In genomic region chr5:150447188-150447587, GRCh38 we compare ENCODE assay signal across 13 cellular contexts. TPM values are rescaled to one million over a fixed set of nuclear protein-coding genes. Genes with fewer than 3 reads are reported as not detected.
DNase-seq lines count a peak whose midpoint lies in the region; ATAC-seq and TF ChIP-seq lines count a peak whose summit lies in the region.
"Had no signal": no experiment of that assay in that cellular context is flagged by ENCODE, and none has a peak within 500 bp of the region (broad histone marks: within the 10 kb centered on the region; RNA-seq: fewer than 3 reads in every experiment).

No MANE protein-coding gene starts in this region.

- TF ChIP-seq CTCF in gastroesophageal sphincter (IDR thresholded peaks at IDR 0.05): no peak
- TF ChIP-seq CTCF in spleen (IDR thresholded peaks at IDR 0.05 in 8 of 11, conservative IDR thresholded peaks at IDR 0.05 in 3 of 11): no peak
- TF ChIP-seq CTCF in lower leg skin (IDR thresholded peaks at IDR 0.05): no peak

- H3K27ac ChIP-seq in BLaER1 treated with 17β-estradiol and CSF1 and Interleukin-3, amounts not matched to agents 10 nM and 100 nM: peak overlapping the region in 6 of 11 experiments; percentile 96 to 99 (median 97); a peak in 12 of 22 replicates
- H3K27ac ChIP-seq in GM23248: no peak overlapping the region
- H3K27ac ChIP-seq in muscle layer of colon (ENCODE audit: low read depth, low read length): no peak overlapping the region
- no peak overlapping the region for H3K27ac ChIP-seq in gastroesophageal sphincter
- H3K27ac ChIP-seq in spleen: peak overlapping the region in 1 of 8 donors; percentile 94
- H3K27ac ChIP-seq: foreskin keratinocyte had no signal

- peak overlapping the region; percentile 90 to 100 (median 95); a peak in 21 of 22 replicates for H3K9ac ChIP-seq in BLaER1 treated with 17β-estradiol and CSF1 and Interleukin-3, amounts not matched to agents 10 nM and 100 nM
- H3K9ac ChIP-seq in GM23248 (peak overlapping the region; percentile 96), muscle layer of colon (ENCODE audit: low read length) (peak overlapping the region; percentile 98)

- H3K9me3 ChIP-seq in BLaER1 treated with 17β-estradiol and CSF1 and Interleukin-3, amounts not matched to agents 10 nM and 100 nM (replicated peaks in 1 of 11): peaks cover 0 to 6% (median 0%) of the 10 kb centered on the region in 11 experiments; a peak in 2 of 22 replicates
- H3K9me3 ChIP-seq in GM23248 (ENCODE audit: low read depth) (no peaks in the 10 kb centered on the region), muscle layer of colon (ENCODE audit: low read length) (no peaks in the 10 kb centered on the region), gastroesophageal sphincter (no peaks in the 10 kb centered on the region), spleen (no peaks in the 10 kb centered on the region)

- H3K4me3 ChIP-seq in BLaER1 treated with 17β-estradiol and CSF1 and Interleukin-3, amounts not matched to agents 10 nM and 100 nM: peak overlapping the region in 9 of 10 experiments; percentile 77 to 96 (median 88); a peak in 16 of 20 replicates
- H3K4me3 ChIP-seq in GM23248: peak overlapping the region; percentile 84; the same call in 1 of the 2 replicates
- no peak overlapping the region for H3K4me3 ChIP-seq in muscle layer of colon (ENCODE audit: low read depth in 1 of 2, low read length in 2 of 2)
- H3K4me3 ChIP-seq in gastroesophageal sphincter: no peak overlapping the region
- peak overlapping the region in 1 of 8 donors; percentile 92 for H3K4me3 ChIP-seq in spleen
- no peak overlapping the region for H3K4me3 ChIP-seq in lower leg skin (ENCODE audit: low read depth, poor library complexity, severe bottlenecking)

- peaks cover 69% of the 10 kb centered on the region for H3F3A ChIP-seq in GM23248 (ENCODE audit: insufficient read depth)

- no peak for ATAC-seq in gastroesophageal sphincter
- ATAC-seq: activated CD4-positive, CD25-positive, alpha-beta regulatory T cell treated with anti-CD3 and anti-CD28 coated beads, Interleukin-2, amount 50 U/mL, for 24 hours; foreskin keratinocyte had no signal

- peaks cover 40% of the 10 kb centered on the region for H3K4me1 Mint-ChIP-seq in activated T-helper 1 cell treated with anti-CD3 and anti-CD28 coated beads, Interleukin-12 subunit alpha, Interleukin-12 subunit beta, Interleukin-2, Interleukin-4 antibody, amounts not matched to agents 30 ng/mL and 10 ng/mL and 1 ng/mL, durations not matched to agents 14 hours and 24 hours and 36 hours (ENCODE audit: low read depth)

- in situ Hi-C loops in GM23248 (cut with MboI): loop anchor here (25.0 kb wide), 1 partner anchor 610 kb away; no protein-coding TSS in a partner anchor

- no peaks in the 10 kb centered on the region for H3K27me3 ChIP-seq in BLaER1 treated with 17β-estradiol and CSF1 and Interleukin-3, amounts not matched to agents 10 nM and 100 nM
- H3K27me3 ChIP-seq in GM23248 (replicated peaks; ENCODE audit: insufficient read depth) (no peaks in the 10 kb centered on the region), muscle layer of colon (ENCODE audit: control insufficient read depth in 1 of 2, insufficient read depth in 2 of 2, low read length in 2 of 2) (no peaks in the 10 kb centered on the region), gastroesophageal sphincter (no peaks in the 10 kb centered on the region), spleen (replicated peaks in 1 of 7) (no peaks in the 10 kb centered on the region)
- H3K27me3 ChIP-seq: foreskin keratinocyte had no signal

- TF ChIP-seq POLR2A in gastroesophageal sphincter (IDR thresholded peaks at IDR 0.05): no peak
- no peak for TF ChIP-seq POLR2A in spleen (IDR thresholded peaks at IDR 0.05)
- TF ChIP-seq POLR2A in lower leg skin (IDR thresholded peaks at IDR 0.05): no peak

- peaks cover 2% of the 10 kb centered on the region for H3K27me3 Mint-ChIP-seq in activated T-helper 1 cell treated with anti-CD3 and anti-CD28 coated beads, Interleukin-12 subunit alpha, Interleukin-12 subunit beta, Interleukin-2, Interleukin-4 antibody, amounts not matched to agents 30 ng/mL and 10 ng/mL and 1 ng/mL, durations not matched to agents 14 hours and 24 hours and 36 hours (ENCODE audit: insufficient read depth)
- H3K27me3 Mint-ChIP-seq: memory B cell had no signal

- H3K4me2 ChIP-seq in BLaER1 treated with 17β-estradiol and CSF1 and Interleukin-3, amounts not matched to agents 10 nM and 100 nM: peak overlapping the region; percentile 84 to 98 (median 91)
- no peak overlapping the region for H3K4me2 ChIP-seq in GM23248 (ENCODE audit: unreplicated experiment)

- no peak for DNase-seq in GM23248
- no peak for DNase-seq in activated T-helper 1 cell treated with anti-CD3 and anti-CD28 coated beads, Interleukin-12 subunit alpha, Interleukin-12 subunit beta, Interleukin-2, Interleukin-4 antibody, amounts not matched to agents 30 ng/mL and 10 ng/mL and 1 ng/mL, durations not matched to agents 14 hours and 24 hours and 36 hours (ENCODE audit: low spot score)
- DNase-seq in spleen: no peak
- no peak for DNase-seq in lower leg skin (ENCODE audit: low spot score in 2 of 2)
- DNase-seq in GM19240 (ENCODE audit: insufficient read length, low spot score): no peak
- DNase-seq: foreskin keratinocyte, NCI-H2029, small intestine had no signal

- H3K36me3 Mint-ChIP-seq in activated T-helper 1 cell treated with anti-CD3 and anti-CD28 coated beads, Interleukin-12 subunit alpha, Interleukin-12 subunit beta, Interleukin-2, Interleukin-4 antibody, amounts not matched to agents 30 ng/mL and 10 ng/mL and 1 ng/mL, durations not matched to agents 14 hours and 24 hours and 36 hours (ENCODE audit: low read depth): peaks cover 57% of the 10 kb centered on the region

- peaks cover 55 to 69% (median 65%) of the 10 kb centered on the region in 11 experiments for H3K36me3 ChIP-seq in BLaER1 treated with 17β-estradiol and CSF1 and Interleukin-3, amounts not matched to agents 10 nM and 100 nM
- H3K36me3 ChIP-seq in GM23248 (ENCODE audit: low read depth) (peaks cover 50% of the 10 kb centered on the region), muscle layer of colon (ENCODE audit: insufficient read depth, low read length) (peaks cover 52% of the 10 kb centered on the region), gastroesophageal sphincter (peaks cover 17 to 58% of the 10 kb centered on the region in 2 donors), spleen (peaks cover 2 to 59% (median 50%) of the 10 kb centered on the region in 6 donors)

- H3K4me1 ChIP-seq in BLaER1 treated with 17β-estradiol and CSF1 and Interleukin-3, amounts not matched to agents 10 nM and 100 nM: peaks cover 26 to 61% (median 60%) of the 10 kb centered on the region in 10 experiments
- H3K4me1 ChIP-seq in GM23248 (ENCODE audit: insufficient read depth) (peaks cover 9% of the 10 kb centered on the region), muscle layer of colon (ENCODE audit: insufficient read depth, low read length) (peaks cover 17% of the 10 kb centered on the region), gastroesophageal sphincter (peaks cover 4 to 58% (median 11%) of the 10 kb centered on the region in 3 donors), spleen (peaks cover 14 to 45% (median 28%) of the 10 kb centered on the region in 6 donors)

- peaks cover 65 to 70% (median 68%) of the 10 kb centered on the region in 11 experiments for H4K20me1 ChIP-seq in BLaER1 treated with 17β-estradiol and CSF1 and Interleukin-3, amounts not matched to agents 10 nM and 100 nM
- H4K20me1 ChIP-seq in GM23248 (ENCODE audit: insufficient read depth): peaks cover 10% of the 10 kb centered on the region

- H2AFZ ChIP-seq in GM23248: no peak overlapping the region

- 78 to 81% methylated on average over 6 of the region's 6 CpGs for WGBS in GM23248 (ENCODE audit: low coverage in 1 of 2, low lambda C conversion rate in 2 of 2, missing lambda C conversion rate in 2 of 2), 2 experiments
- 80 to 86% methylated on average over 5 to 6 of the region's 6 CpGs for WGBS in gastroesophageal sphincter (ENCODE audit: low coverage in 1 of 2), 2 donors
- 86 to 95% (median 92%) methylated on average over 6 of the region's 6 CpGs for WGBS in spleen, 5 donors
- 80 to 82% methylated on average over 6 of the region's 6 CpGs for WGBS in lower leg skin, 2 donors

- H3K9me3 Mint-ChIP-seq in activated T-helper 1 cell treated with anti-CD3 and anti-CD28 coated beads, Interleukin-12 subunit alpha, Interleukin-12 subunit beta, Interleukin-2, Interleukin-4 antibody, amounts not matched to agents 30 ng/mL and 10 ng/mL and 1 ng/mL, durations not matched to agents 14 hours and 24 hours and 36 hours: no peaks in the 10 kb centered on the region
- H3K9me3 Mint-ChIP-seq: memory B cell had no signal

- intact Hi-C loops in activated T-helper 1 cell treated with anti-CD3 and anti-CD28 coated beads, Interleukin-12 subunit alpha, Interleukin-12 subunit beta, Interleukin-2, Interleukin-4 antibody, amounts not matched to agents 30 ng/mL and 10 ng/mL and 1 ng/mL, durations not matched to agents 14 hours and 24 hours and 36 hours (cut with micrococcal nuclease): no loop called here
- intact Hi-C loops in spleen (cut with DNase I; ENCODE audit: low total_unique reads): no loop called here
- intact Hi-C loops in lower leg skin (cut with DNase I; ENCODE audit: low total_unique reads): no loop called here

- TF ChIP-seq EP300 in gastroesophageal sphincter (IDR thresholded peaks at IDR 0.05): no peak

- H3K9me2 ChIP-seq in GM23248 (ENCODE audit: insufficient read depth): no peaks in the 10 kb centered on the region

- peak overlapping the region; percentile 100 for H3K27ac Mint-ChIP-seq in activated T-helper 1 cell treated with anti-CD3 and anti-CD28 coated beads, Interleukin-12 subunit alpha, Interleukin-12 subunit beta, Interleukin-2, Interleukin-4 antibody, amounts not matched to agents 30 ng/mL and 10 ng/mL and 1 ng/mL, durations not matched to agents 14 hours and 24 hours and 36 hours

- peaks cover 52% of the 10 kb centered on the region for H3K79me2 ChIP-seq in GM23248 (ENCODE audit: insufficient read depth)

- peak overlapping the region; percentile 92 for H3K4me3 Mint-ChIP-seq in activated T-helper 1 cell treated with anti-CD3 and anti-CD28 coated beads, Interleukin-12 subunit alpha, Interleukin-12 subunit beta, Interleukin-2, Interleukin-4 antibody, amounts not matched to agents 30 ng/mL and 10 ng/mL and 1 ng/mL, durations not matched to agents 14 hours and 24 hours and 36 hours

RNA-seq across cellular contexts. Expression of gene RPS14, which starts 2.4 kb away (rescaled TPM):
- 1,694 and 1,749 TPM in 2 replicates for total RNA-seq in GM23248 (2014; rRNA removed; shearing (Covaris generic))
- polyA plus RNA-seq in GM23248 (2016; fragmentation: Nextera tagmentation; extraction: Ambion mirVana): 1,343 and 1,380 TPM in 2 replicates
- 2,328 and 2,429 TPM in 2 replicates for total RNA-seq in activated T-helper 1 cell treated with anti-CD3 and anti-CD28 coated beads, Interleukin-12 subunit alpha, Interleukin-12 subunit beta, Interleukin-2, Interleukin-4 antibody, amounts not matched to agents 30 ng/mL and 10 ng/mL and 1 ng/mL, durations not matched to agents 14 hours and 24 hours and 36 hours
- total RNA-seq in gastroesophageal sphincter: 1,000 to 10,000 TPM; 1,275 to 3,828 (median 2,502) TPM
- total RNA-seq in spleen: 1,000 to 10,000 TPM; 1,801 to 2,829 (median 2,025) TPM
- polyA plus RNA-seq in spleen: 1,000 to 10,000 TPM; 5,417 to 8,400 (median 8,329) TPM
- total RNA-seq in lower leg skin: 1,000 to 10,000 TPM; 2,497 to 4,490 (median 3,854) TPM

RNA-seq across cellular contexts. Expression of gene CD74, which starts 34.5 kb away (rescaled TPM):
- 0.25 TPM in 1 of 2 replicates, not detected in the other for total RNA-seq in GM23248 (2014; rRNA removed; shearing (Covaris generic))
- polyA plus RNA-seq in GM23248 (2016; fragmentation: Nextera tagmentation; extraction: Ambion mirVana) (2.7 and 6.1 TPM in 2 replicates), spleen (1,000 to 10,000 TPM; 3,319 to 4,860 (median 4,644) TPM)
- 440 and 444 TPM in 2 replicates for total RNA-seq in activated T-helper 1 cell treated with anti-CD3 and anti-CD28 coated beads, Interleukin-12 subunit alpha, Interleukin-12 subunit beta, Interleukin-2, Interleukin-4 antibody, amounts not matched to agents 30 ng/mL and 10 ng/mL and 1 ng/mL, durations not matched to agents 14 hours and 24 hours and 36 hours
- total RNA-seq in gastroesophageal sphincter (100 to 1,000 TPM; 142 to 720 (median 338) TPM), spleen (1,000 to 10,000 TPM; 3,224 to 5,563 (median 4,811) TPM), lower leg skin (100 to 1,000 TPM; 500 to 762 (median 613) TPM)

Comparison
In these comparisons a context has a peak if more than half of its experiments do, and no peak if none do; other contexts are left out.
1. H3K27ac ChIP-seq: peak in BLaER1 treated with 17β-estradiol and CSF1 and Interleukin-3, amounts not matched to agents 10 nM and 100 nM (6 of 11); none in GM23248 (single experiment), muscle layer of colon (single experiment) and gastroesophageal sphincter (0 of 4).
2. H3K4me3 ChIP-seq: peak in BLaER1 treated with 17β-estradiol and CSF1 and Interleukin-3, amounts not matched to agents 10 nM and 100 nM (9 of 10) and GM23248 (single experiment); none in muscle layer of colon (0 of 2), gastroesophageal sphincter (0 of 2) and lower leg skin (single experiment).
3. RNA of gene CD74, which starts 34.5 kb away (total RNA-seq): 3,224 to 5,563 TPM in spleen, 500 to 762 TPM in lower leg skin, 440 to 444 TPM in activated T-helper 1 cell treated with anti-CD3 and anti-CD28 coated beads, Interleukin-12 subunit alpha, Interleukin-12 subunit beta, Interleukin-2, Interleukin-4 antibody, amounts not matched to agents 30 ng/mL and 10 ng/mL and 1 ng/mL, durations not matched to agents 14 hours and 24 hours and 36 hours and 142 to 720 TPM in gastroesophageal sphincter; 0.25 TPM in GM23248; every median in the first group is over 100 times any median in the second.
4. Peak in every context shown above with its lines, with median percentiles within 50 percentile points of each other: H3K9ac ChIP-seq.